1 cellular context compared by ENCODE assay signal in genomic region chr7:73830872-73831655, GRCh38.
TF ChIP-seq lines count a peak whose summit lies in the region.

CLDN4 (plus strand) TSS chr7:73830996; CDS start chr7:73831202, 206 bp downstream.

TF ChIP-seq in HepG2, 621 proteins besides CTCF, POLR2A, EP300 and RAD21 (continued from another document and continues in another):
- TF ChIP-seq, protein P1, sequence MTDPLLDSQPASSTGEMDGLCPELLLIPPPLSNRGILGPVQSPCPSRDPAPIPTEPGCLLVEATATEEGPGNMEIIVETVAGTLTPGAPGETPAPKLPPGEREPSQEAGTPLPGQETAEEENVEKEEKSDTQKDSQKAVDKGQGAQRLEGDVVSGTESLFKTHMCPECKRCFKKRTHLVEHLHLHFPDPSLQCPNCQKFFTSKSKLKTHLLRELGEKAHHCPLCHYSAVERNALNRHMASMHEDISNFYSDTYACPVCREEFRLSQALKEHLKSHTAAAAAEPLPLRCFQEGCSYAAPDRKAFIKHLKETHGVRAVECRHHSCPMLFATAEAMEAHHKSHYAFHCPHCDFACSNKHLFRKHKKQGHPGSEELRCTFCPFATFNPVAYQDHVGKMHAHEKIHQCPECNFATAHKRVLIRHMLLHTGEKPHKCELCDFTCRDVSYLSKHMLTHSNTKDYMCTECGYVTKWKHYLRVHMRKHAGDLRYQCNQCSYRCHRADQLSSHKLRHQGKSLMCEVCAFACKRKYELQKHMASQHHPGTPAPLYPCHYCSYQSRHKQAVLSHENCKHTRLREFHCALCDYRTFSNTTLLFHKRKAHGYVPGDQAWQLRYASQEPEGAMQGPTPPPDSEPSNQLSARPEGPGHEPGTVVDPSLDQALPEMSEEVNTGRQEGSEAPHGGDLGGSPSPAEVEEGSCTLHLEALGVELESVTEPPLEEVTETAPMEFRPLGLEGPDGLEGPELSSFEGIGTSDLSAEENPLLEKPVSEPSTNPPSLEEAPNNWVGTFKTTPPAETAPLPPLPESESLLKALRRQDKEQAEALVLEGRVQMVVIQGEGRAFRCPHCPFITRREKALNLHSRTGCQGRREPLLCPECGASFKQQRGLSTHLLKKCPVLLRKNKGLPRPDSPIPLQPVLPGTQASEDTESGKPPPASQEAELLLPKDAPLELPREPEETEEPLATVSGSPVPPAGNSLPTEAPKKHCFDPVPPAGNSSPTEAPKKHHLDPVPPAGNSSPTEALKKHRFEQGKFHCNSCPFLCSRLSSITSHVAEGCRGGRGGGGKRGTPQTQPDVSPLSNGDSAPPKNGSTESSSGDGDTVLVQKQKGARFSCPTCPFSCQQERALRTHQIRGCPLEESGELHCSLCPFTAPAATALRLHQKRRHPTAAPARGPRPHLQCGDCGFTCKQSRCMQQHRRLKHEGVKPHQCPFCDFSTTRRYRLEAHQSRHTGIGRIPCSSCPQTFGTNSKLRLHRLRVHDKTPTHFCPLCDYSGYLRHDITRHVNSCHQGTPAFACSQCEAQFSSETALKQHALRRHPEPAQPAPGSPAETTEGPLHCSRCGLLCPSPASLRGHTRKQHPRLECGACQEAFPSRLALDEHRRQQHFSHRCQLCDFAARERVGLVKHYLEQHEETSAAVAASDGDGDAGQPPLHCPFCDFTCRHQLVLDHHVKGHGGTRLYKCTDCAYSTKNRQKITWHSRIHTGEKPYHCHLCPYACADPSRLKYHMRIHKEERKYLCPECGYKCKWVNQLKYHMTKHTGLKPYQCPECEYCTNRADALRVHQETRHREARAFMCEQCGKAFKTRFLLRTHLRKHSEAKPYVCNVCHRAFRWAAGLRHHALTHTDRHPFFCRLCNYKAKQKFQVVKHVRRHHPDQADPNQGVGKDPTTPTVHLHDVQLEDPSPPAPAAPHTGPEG (CRISPR knock-in tag; IDR thresholded peaks at IDR 0.05), result no peak
- no peak for TF ChIP-seq LCORL (IDR thresholded peaks at IDR 0.05)
- TF ChIP-seq LCORL (CRISPR knock-in tag; IDR thresholded peaks at IDR 0.05), result no peak
- peak; percentile 67; the same call in 1 of the 2 replicates for TF ChIP-seq ZSCAN31 (CRISPR knock-in tag; IDR thresholded peaks at IDR 0.05; ENCODE audit: low read depth)
- no peak for TF ChIP-seq MED13 (CRISPR knock-in tag; IDR thresholded peaks at IDR 0.05)
- no peak for TF ChIP-seq SRSF1 (optimal IDR thresholded peaks at IDR 0.05; ENCODE audit: low read depth, low read length)
- TF ChIP-seq, protein P2, sequence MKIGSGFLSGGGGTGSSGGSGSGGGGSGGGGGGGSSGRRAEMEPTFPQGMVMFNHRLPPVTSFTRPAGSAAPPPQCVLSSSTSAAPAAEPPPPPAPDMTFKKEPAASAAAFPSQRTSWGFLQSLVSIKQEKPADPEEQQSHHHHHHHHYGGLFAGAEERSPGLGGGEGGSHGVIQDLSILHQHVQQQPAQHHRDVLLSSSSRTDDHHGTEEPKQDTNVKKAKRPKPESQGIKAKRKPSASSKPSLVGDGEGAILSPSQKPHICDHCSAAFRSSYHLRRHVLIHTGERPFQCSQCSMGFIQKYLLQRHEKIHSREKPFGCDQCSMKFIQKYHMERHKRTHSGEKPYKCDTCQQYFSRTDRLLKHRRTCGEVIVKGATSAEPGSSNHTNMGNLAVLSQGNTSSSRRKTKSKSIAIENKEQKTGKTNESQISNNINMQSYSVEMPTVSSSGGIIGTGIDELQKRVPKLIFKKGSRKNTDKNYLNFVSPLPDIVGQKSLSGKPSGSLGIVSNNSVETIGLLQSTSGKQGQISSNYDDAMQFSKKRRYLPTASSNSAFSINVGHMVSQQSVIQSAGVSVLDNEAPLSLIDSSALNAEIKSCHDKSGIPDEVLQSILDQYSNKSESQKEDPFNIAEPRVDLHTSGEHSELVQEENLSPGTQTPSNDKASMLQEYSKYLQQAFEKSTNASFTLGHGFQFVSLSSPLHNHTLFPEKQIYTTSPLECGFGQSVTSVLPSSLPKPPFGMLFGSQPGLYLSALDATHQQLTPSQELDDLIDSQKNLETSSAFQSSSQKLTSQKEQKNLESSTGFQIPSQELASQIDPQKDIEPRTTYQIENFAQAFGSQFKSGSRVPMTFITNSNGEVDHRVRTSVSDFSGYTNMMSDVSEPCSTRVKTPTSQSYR (CRISPR knock-in tag; IDR thresholded peaks at IDR 0.05; ENCODE audit: borderline replicate concordance), result peak; percentile 25; the same call in 1 of the 2 replicates
- peak; percentile 91; the same call in 1 of the 2 replicates for TF ChIP-seq ZNF138 (CRISPR knock-in tag; IDR thresholded peaks at IDR 0.05; ENCODE audit: low read depth)
- TF ChIP-seq ELF3 (CRISPR knock-in tag; IDR thresholded peaks at IDR 0.05), result no peak
- TF ChIP-seq REL (CRISPR knock-in tag; conservative IDR thresholded peaks at IDR 0.05), result no peak
- peak; percentile 35; the same call in 1 of the 2 replicates for TF ChIP-seq STAT5B (CRISPR knock-in tag; IDR thresholded peaks at IDR 0.05)
- no peak for TF ChIP-seq ZNF556 (CRISPR knock-in tag; IDR thresholded peaks at IDR 0.05; ENCODE audit: borderline replicate concordance)
- no peak for TF ChIP-seq ZNF530 (CRISPR knock-in tag; IDR thresholded peaks at IDR 0.05; ENCODE audit: low read depth)
- peak; percentile 47; the same call in 1 of the 2 replicates for TF ChIP-seq MYC (CRISPR knock-in tag; IDR thresholded peaks at IDR 0.05; ENCODE audit: borderline replicate concordance)
- TF ChIP-seq ZBTB42 (CRISPR knock-in tag; IDR thresholded peaks at IDR 0.05), result 0 out of 2 replicates have a peak, but pooled peaks have one; percentile 49
- TF ChIP-seq HDAC2 (CRISPR knock-in tag; IDR thresholded peaks at IDR 0.05), result no peak; the same call in 1 of the 2 replicates
- no peak for TF ChIP-seq NFYB (CRISPR knock-in tag; IDR thresholded peaks at IDR 0.05)
- no peak for TF ChIP-seq ZNF878 (CRISPR knock-in tag; IDR thresholded peaks at IDR 0.05)
- TF ChIP-seq ZNF431 (CRISPR knock-in tag; IDR thresholded peaks at IDR 0.05; ENCODE audit: borderline replicate concordance, low read depth), result no peak; the same call in 1 of the 2 replicates
- TF ChIP-seq SRY (CRISPR knock-in tag; IDR thresholded peaks at IDR 0.05), result no peak
- TF ChIP-seq ZNF121 (CRISPR knock-in tag; IDR thresholded peaks at IDR 0.05), result peak; percentile 94
- TF ChIP-seq ZNF234 (CRISPR knock-in tag; conservative IDR thresholded peaks at IDR 0.05), result no peak
- peak; percentile 56; the same call in 1 of the 2 replicates for TF ChIP-seq ZNF333 (CRISPR knock-in tag; IDR thresholded peaks at IDR 0.05; ENCODE audit: borderline replicate concordance)
- TF ChIP-seq ZNF136 (CRISPR knock-in tag; IDR thresholded peaks at IDR 0.05; ENCODE audit: low read depth), result no peak
- TF ChIP-seq LBX2 (CRISPR knock-in tag; IDR thresholded peaks at IDR 0.05; ENCODE audit: borderline replicate concordance), result no peak
- no peak for TF ChIP-seq ZFP37 (CRISPR knock-in tag; IDR thresholded peaks at IDR 0.05; ENCODE audit: borderline replicate concordance)
- no peak for TF ChIP-seq FOXP4 (CRISPR knock-in tag; IDR thresholded peaks at IDR 0.05)
- no peak for TF ChIP-seq ZNF816 (CRISPR knock-in tag; IDR thresholded peaks at IDR 0.05; ENCODE audit: borderline replicate concordance)
- TF ChIP-seq ISX (CRISPR knock-in tag; conservative IDR thresholded peaks at IDR 0.05), result no peak
- TF ChIP-seq TCF12 (IDR thresholded peaks at IDR 0.05), result no peak
- 0 out of 2 replicates have a peak, but pooled peaks have one; percentile 10 for TF ChIP-seq TCF12 (CRISPR knock-in tag; IDR thresholded peaks at IDR 0.05)
- no peak for TF ChIP-seq ZNF572 (CRISPR knock-in tag; IDR thresholded peaks at IDR 0.05)
- TF ChIP-seq MTA3 (CRISPR knock-in tag; IDR thresholded peaks at IDR 0.05), result no peak
- no peak for TF ChIP-seq PHF5A (CRISPR knock-in tag; IDR thresholded peaks at IDR 0.05; ENCODE audit: low read depth, unreplicated experiment)
- no peak for TF ChIP-seq RORA (CRISPR knock-in tag; IDR thresholded peaks at IDR 0.05)
- no peak for TF ChIP-seq ZNF180 (CRISPR knock-in tag; IDR thresholded peaks at IDR 0.05; ENCODE audit: borderline replicate concordance, low read depth)
- no peak for TF ChIP-seq NPAS2 (CRISPR knock-in tag; IDR thresholded peaks at IDR 0.05; ENCODE audit: borderline replicate concordance)
- no peak; the same call in 1 of the 2 replicates for TF ChIP-seq SIX4 (CRISPR knock-in tag; IDR thresholded peaks at IDR 0.05)
- 0 out of 2 replicates have a peak, but pooled peaks have one; percentile 4 for TF ChIP-seq CAMTA2 (CRISPR knock-in tag; IDR thresholded peaks at IDR 0.05; ENCODE audit: borderline replicate concordance)
- TF ChIP-seq ZNF577 (CRISPR knock-in tag; IDR thresholded peaks at IDR 0.05; ENCODE audit: borderline replicate concordance, low read depth), result no peak
- no peak for TF ChIP-seq ZMYM2 (CRISPR knock-in tag; IDR thresholded peaks at IDR 0.05)
- TF ChIP-seq ZBTB7B (CRISPR knock-in tag; IDR thresholded peaks at IDR 0.05), result 0 out of 2 replicates have a peak, but pooled peaks have one; percentile 39
- no peak for TF ChIP-seq DR1 (CRISPR knock-in tag; IDR thresholded peaks at IDR 0.05)
- peak; percentile 71; the same call in 1 of the 2 replicates for TF ChIP-seq SMAD9 (CRISPR knock-in tag; IDR thresholded peaks at IDR 0.05)
- peak; percentile 57; the same call in 1 of the 2 replicates for TF ChIP-seq CHCHD3 (CRISPR knock-in tag; IDR thresholded peaks at IDR 0.05)
- no peak for TF ChIP-seq ADNP (CRISPR knock-in tag; IDR thresholded peaks at IDR 0.05)
- TF ChIP-seq, protein P3, sequence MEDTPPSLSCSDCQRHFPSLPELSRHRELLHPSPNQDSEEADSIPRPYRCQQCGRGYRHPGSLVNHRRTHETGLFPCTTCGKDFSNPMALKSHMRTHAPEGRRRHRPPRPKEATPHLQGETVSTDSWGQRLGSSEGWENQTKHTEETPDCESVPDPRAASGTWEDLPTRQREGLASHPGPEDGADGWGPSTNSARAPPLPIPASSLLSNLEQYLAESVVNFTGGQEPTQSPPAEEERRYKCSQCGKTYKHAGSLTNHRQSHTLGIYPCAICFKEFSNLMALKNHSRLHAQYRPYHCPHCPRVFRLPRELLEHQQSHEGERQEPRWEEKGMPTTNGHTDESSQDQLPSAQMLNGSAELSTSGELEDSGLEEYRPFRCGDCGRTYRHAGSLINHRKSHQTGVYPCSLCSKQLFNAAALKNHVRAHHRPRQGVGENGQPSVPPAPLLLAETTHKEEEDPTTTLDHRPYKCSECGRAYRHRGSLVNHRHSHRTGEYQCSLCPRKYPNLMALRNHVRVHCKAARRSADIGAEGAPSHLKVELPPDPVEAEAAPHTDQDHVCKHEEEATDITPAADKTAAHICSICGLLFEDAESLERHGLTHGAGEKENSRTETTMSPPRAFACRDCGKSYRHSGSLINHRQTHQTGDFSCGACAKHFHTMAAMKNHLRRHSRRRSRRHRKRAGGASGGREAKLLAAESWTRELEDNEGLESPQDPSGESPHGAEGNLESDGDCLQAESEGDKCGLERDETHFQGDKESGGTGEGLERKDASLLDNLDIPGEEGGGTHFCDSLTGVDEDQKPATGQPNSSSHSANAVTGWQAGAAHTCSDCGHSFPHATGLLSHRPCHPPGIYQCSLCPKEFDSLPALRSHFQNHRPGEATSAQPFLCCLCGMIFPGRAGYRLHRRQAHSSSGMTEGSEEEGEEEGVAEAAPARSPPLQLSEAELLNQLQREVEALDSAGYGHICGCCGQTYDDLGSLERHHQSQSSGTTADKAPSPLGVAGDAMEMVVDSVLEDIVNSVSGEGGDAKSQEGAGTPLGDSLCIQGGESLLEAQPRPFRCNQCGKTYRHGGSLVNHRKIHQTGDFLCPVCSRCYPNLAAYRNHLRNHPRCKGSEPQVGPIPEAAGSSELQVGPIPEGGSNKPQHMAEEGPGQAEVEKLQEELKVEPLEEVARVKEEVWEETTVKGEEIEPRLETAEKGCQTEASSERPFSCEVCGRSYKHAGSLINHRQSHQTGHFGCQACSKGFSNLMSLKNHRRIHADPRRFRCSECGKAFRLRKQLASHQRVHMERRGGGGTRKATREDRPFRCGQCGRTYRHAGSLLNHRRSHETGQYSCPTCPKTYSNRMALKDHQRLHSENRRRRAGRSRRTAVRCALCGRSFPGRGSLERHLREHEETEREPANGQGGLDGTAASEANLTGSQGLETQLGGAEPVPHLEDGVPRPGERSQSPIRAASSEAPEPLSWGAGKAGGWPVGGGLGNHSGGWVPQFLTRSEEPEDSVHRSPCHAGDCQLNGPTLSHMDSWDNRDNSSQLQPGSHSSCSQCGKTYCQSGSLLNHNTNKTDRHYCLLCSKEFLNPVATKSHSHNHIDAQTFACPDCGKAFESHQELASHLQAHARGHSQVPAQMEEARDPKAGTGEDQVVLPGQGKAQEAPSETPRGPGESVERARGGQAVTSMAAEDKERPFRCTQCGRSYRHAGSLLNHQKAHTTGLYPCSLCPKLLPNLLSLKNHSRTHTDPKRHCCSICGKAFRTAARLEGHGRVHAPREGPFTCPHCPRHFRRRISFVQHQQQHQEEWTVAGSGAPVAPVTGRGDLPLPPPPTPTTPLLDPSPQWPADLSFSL (CRISPR knock-in tag; IDR thresholded peaks at IDR 0.05), result no peak; the same call in 1 of the 2 replicates
- TF ChIP-seq ZFX (CRISPR knock-in tag; IDR thresholded peaks at IDR 0.05; ENCODE audit: low read depth), result peak; percentile 77
- TF ChIP-seq EEA1 (CRISPR knock-in tag; IDR thresholded peaks at IDR 0.05; ENCODE audit: borderline replicate concordance), result peak; percentile 51; the same call in 1 of the 2 replicates
- no peak; the same call in 1 of the 2 replicates for TF ChIP-seq NAIF1 (CRISPR knock-in tag; IDR thresholded peaks at IDR 0.05; ENCODE audit: borderline replicate concordance)
